1 cellular context compared by ENCODE assay signal in the genomic region with DNA sequence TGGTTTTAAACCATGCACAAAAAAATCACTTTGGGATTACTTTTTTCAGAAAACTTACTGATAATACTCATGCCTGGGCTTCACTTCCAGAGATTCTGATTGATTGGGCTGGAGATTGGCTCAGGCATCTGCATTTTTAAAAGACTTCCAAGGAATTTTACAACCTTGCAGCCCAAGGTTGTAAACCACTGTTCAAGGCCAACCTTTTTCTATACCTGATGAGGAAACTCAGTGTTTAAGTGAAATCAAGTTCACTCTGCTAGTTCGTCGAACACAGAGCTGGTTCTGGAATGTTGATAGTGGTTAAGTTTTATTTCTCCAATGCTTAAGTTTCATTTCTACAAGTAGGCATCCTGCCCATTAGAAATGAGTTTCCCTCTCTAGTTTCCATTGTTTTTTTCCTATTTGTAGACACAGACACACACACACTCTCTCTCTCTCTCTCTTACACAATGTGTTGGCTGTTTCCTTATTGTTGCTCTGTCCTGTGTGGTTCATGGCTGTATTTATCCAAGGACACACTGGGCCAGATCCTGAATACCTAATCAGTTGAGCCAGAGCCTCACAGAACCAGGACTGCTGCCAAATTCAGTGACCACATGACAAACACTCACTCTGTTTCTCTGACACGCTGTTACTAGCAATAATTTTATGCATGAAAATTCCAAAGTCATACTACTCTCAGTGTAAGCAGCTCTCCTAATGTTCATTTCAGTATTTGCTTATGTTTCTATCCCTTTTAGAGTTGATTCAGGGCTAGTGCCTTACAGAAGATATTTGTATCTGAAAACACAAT.
TF ChIP-seq lines count a peak whose summit lies in the region.

No MANE protein-coding gene starts in this region.

TF ChIP-seq in SK-N-SH treated with all-trans-retinoic acid at 6 μM for 48 hours, 23 proteins besides CTCF, POLR2A, EP300 and RAD21:
- TF ChIP-seq TCF4 (CRISPR knock-in tag; IDR thresholded peaks at IDR 0.05; ENCODE audit: borderline replicate concordance), result no peak
- no peak for TF ChIP-seq PPARA (CRISPR knock-in tag; IDR thresholded peaks at IDR 0.05; ENCODE audit: borderline replicate concordance)
- TF ChIP-seq, protein P1, sequence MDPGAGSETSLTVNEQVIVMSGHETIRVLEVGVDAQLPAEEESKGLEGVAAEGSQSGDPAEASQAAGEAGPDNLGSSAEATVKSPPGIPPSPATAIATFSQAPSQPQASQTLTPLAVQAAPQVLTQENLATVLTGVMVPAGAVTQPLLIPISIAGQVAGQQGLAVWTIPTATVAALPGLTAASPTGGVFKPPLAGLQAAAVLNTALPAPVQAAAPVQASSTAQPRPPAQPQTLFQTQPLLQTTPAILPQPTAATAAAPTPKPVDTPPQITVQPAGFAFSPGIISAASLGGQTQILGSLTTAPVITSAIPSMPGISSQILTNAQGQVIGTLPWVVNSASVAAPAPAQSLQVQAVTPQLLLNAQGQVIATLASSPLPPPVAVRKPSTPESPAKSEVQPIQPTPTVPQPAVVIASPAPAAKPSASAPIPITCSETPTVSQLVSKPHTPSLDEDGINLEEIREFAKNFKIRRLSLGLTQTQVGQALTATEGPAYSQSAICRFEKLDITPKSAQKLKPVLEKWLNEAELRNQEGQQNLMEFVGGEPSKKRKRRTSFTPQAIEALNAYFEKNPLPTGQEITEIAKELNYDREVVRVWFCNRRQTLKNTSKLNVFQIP (CRISPR knock-in tag; IDR thresholded peaks at IDR 0.05; ENCODE audit: borderline replicate concordance, low read depth), result no peak
- TF ChIP-seq, protein P2, sequence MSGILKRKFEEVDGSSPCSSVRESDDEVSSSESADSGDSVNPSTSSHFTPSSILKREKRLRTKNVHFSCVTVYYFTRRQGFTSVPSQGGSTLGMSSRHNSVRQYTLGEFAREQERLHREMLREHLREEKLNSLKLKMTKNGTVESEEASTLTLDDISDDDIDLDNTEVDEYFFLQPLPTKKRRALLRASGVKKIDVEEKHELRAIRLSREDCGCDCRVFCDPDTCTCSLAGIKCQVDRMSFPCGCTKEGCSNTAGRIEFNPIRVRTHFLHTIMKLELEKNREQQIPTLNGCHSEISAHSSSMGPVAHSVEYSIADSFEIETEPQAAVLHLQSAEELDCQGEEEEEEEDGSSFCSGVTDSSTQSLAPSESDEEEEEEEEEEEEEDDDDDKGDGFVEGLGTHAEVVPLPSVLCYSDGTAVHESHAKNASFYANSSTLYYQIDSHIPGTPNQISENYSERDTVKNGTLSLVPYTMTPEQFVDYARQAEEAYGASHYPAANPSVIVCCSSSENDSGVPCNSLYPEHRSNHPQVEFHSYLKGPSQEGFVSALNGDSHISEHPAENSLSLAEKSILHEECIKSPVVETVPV (CRISPR knock-in tag; IDR thresholded peaks at IDR 0.05), result no peak
- TF ChIP-seq, protein P3, sequence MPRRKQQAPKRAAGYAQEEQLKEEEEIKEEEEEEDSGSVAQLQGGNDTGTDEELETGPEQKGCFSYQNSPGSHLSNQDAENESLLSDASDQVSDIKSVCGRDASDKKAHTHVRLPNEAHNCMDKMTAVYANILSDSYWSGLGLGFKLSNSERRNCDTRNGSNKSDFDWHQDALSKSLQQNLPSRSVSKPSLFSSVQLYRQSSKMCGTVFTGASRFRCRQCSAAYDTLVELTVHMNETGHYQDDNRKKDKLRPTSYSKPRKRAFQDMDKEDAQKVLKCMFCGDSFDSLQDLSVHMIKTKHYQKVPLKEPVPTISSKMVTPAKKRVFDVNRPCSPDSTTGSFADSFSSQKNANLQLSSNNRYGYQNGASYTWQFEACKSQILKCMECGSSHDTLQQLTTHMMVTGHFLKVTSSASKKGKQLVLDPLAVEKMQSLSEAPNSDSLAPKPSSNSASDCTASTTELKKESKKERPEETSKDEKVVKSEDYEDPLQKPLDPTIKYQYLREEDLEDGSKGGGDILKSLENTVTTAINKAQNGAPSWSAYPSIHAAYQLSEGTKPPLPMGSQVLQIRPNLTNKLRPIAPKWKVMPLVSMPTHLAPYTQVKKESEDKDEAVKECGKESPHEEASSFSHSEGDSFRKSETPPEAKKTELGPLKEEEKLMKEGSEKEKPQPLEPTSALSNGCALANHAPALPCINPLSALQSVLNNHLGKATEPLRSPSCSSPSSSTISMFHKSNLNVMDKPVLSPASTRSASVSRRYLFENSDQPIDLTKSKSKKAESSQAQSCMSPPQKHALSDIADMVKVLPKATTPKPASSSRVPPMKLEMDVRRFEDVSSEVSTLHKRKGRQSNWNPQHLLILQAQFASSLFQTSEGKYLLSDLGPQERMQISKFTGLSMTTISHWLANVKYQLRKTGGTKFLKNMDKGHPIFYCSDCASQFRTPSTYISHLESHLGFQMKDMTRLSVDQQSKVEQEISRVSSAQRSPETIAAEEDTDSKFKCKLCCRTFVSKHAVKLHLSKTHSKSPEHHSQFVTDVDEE (CRISPR knock-in tag; IDR thresholded peaks at IDR 0.05), result no peak
- no peak for TF ChIP-seq ISL1 (CRISPR knock-in tag; IDR thresholded peaks at IDR 0.05)
- no peak for TF ChIP-seq ZFP30 (CRISPR knock-in tag; IDR thresholded peaks at IDR 0.05)
- no peak for TF ChIP-seq ZNF8 (CRISPR knock-in tag; IDR thresholded peaks at IDR 0.05)
- no peak for TF ChIP-seq RARB (CRISPR knock-in tag; IDR thresholded peaks at IDR 0.05)
- no peak for TF ChIP-seq ZNF70 (CRISPR knock-in tag; IDR thresholded peaks at IDR 0.05)
- no peak for TF ChIP-seq CSDC2 (CRISPR knock-in tag; IDR thresholded peaks at IDR 0.05)
- no peak for TF ChIP-seq ARNTL (CRISPR knock-in tag; IDR thresholded peaks at IDR 0.05; ENCODE audit: borderline replicate concordance, low read depth)
- no peak for TF ChIP-seq ESRRG (CRISPR knock-in tag; IDR thresholded peaks at IDR 0.05)
- TF ChIP-seq SNAI2 (CRISPR knock-in tag; IDR thresholded peaks at IDR 0.05), result no peak
- TF ChIP-seq TOX (CRISPR knock-in tag; IDR thresholded peaks at IDR 0.05; ENCODE audit: borderline replicate concordance), result no peak
